Comparison of ENCODE assay signal across 9 cellular contexts in genomic region chr17:57255182-57255775, GRCh38. TPM values are rescaled to one million over a fixed set of nuclear protein-coding genes. Genes with fewer than 3 reads are reported as not detected.
DNase-seq lines count a peak whose midpoint lies in the region; ATAC-seq lines count a peak whose summit lies in the region.
"Had no signal": no experiment of that assay in that cellular context is flagged by ENCODE, and none has a peak within 500 bp of the region (broad histone marks: within the 10 kb centered on the region; RNA-seq: fewer than 3 reads in every experiment).

No MANE protein-coding gene starts in this region.

- peaks cover 7% of the 10 kb centered on the region for H3K9me3 Mint-ChIP-seq in activated CD4-positive, alpha-beta memory T cell treated with anti-CD3 and anti-CD28 coated beads for 36 hours
- peaks cover 3% of the 10 kb centered on the region for H3K9me3 Mint-ChIP-seq in stimulated activated memory B cell treated with anti-CD40 and anti-IgM and Interleukin-4, amounts not matched to agents 10 μg/mL and 1 μg/mL and 100 μg/mL, for 72 hours

- no peaks in the 10 kb centered on the region for H3K9me3 ChIP-seq in iPS DF 6.9 (ENCODE audit: control insufficient read depth, insufficient read depth, low read length)

- POLR2A ChIA-PET in activated CD4-positive, alpha-beta memory T cell treated with anti-CD3 and anti-CD28 coated beads for 36 hours (lab: Charles Lee), result no interaction called here

- H3K36me3 ChIP-seq in iPS DF 6.9 (ENCODE audit: control insufficient read depth, insufficient read depth, low read length), result no peaks in the 10 kb centered on the region

- H3K27me3 ChIP-seq in iPS DF 6.9 (ENCODE audit: control insufficient read depth, insufficient read depth, low read length), result no peaks in the 10 kb centered on the region

- H3K4me3 ChIP-seq in iPS DF 6.9 (ENCODE audit: low read length), result peak overlapping the region; percentile 88; the same call in 1 of the 2 replicates

- peaks cover 34% of the 10 kb centered on the region for H3K4me1 Mint-ChIP-seq in activated CD4-positive, alpha-beta memory T cell treated with anti-CD3 and anti-CD28 coated beads for 36 hours (ENCODE audit: low read depth)
- peaks cover 35% of the 10 kb centered on the region for H3K4me1 Mint-ChIP-seq in stimulated activated memory B cell treated with anti-CD40 and anti-IgM and Interleukin-4, amounts not matched to agents 10 μg/mL and 1 μg/mL and 100 μg/mL, for 72 hours

- no peaks in the 10 kb centered on the region for H3K27me3 Mint-ChIP-seq in activated CD4-positive, alpha-beta memory T cell treated with anti-CD3 and anti-CD28 coated beads for 36 hours
- H3K27me3 Mint-ChIP-seq in stimulated activated memory B cell treated with anti-CD40 and anti-IgM and Interleukin-4, amounts not matched to agents 10 μg/mL and 1 μg/mL and 100 μg/mL, for 72 hours, result no peaks in the 10 kb centered on the region

- WGBS in iPS DF 6.9 (ENCODE audit: insufficient coverage, insufficient read length), result no CpG with 5 or more reads among the region's 16 CpGs

- DNase-seq in DMS 273 treated with DMSO at 0.1 percent for 48 hours (lab: John Stamatoyannopoulos, UW) (peak; percentile 15), DMS 273 (lab: John Stamatoyannopoulos, UW; ENCODE audit: unreplicated experiment) (no peak), iPS DF 6.9 (ENCODE audit: low read depth, low spot score) (no peak), EL (no peak)
- DNase-seq in activated CD4-positive, alpha-beta memory T cell treated with anti-CD3 and anti-CD28 coated beads for 36 hours, result no peak
- DNase-seq: 8988T had no signal

- peaks cover 15% of the 10 kb centered on the region for H3K36me3 Mint-ChIP-seq in activated CD4-positive, alpha-beta memory T cell treated with anti-CD3 and anti-CD28 coated beads for 36 hours
- peaks cover 6% of the 10 kb centered on the region for H3K36me3 Mint-ChIP-seq in stimulated activated memory B cell treated with anti-CD40 and anti-IgM and Interleukin-4, amounts not matched to agents 10 μg/mL and 1 μg/mL and 100 μg/mL, for 72 hours

- CTCF ChIA-PET in activated CD4-positive, alpha-beta memory T cell treated with anti-CD3 and anti-CD28 coated beads for 36 hours (lab: Charles Lee), result interaction anchor here (2.6 kb wide), 1 partner anchor 12 kb away, joined by 28 read pairs; no protein-coding TSS in a partner anchor

- no peak for ATAC-seq in stimulated activated memory B cell treated with anti-CD40 and anti-IgM and Interleukin-4, amounts not matched to agents 10 μg/mL and 1 μg/mL and 100 μg/mL, for 72 hours
- no peak for ATAC-seq in activated CD4-positive, CD25-positive, alpha-beta regulatory T cell treated with anti-CD3 and anti-CD28 coated beads, Interleukin-2, amount 50 U/mL, for 24 hours
- ATAC-seq in GM21447 (IDR thresholded peaks at IDR 0.05; ENCODE audit: unreplicated experiment), result no peak

- peak overlapping the region; percentile 72 for H3K27ac Mint-ChIP-seq in activated CD4-positive, alpha-beta memory T cell treated with anti-CD3 and anti-CD28 coated beads for 36 hours
- peak overlapping the region; percentile 93 for H3K27ac Mint-ChIP-seq in stimulated activated memory B cell treated with anti-CD40 and anti-IgM and Interleukin-4, amounts not matched to agents 10 μg/mL and 1 μg/mL and 100 μg/mL, for 72 hours

- no peak overlapping the region for H3K27ac ChIP-seq in iPS DF 6.9 (ENCODE audit: low read length)

- peak overlapping the region; percentile 82 for H3K4me3 Mint-ChIP-seq in activated CD4-positive, alpha-beta memory T cell treated with anti-CD3 and anti-CD28 coated beads for 36 hours
- H3K4me3 Mint-ChIP-seq in stimulated activated memory B cell treated with anti-CD40 and anti-IgM and Interleukin-4, amounts not matched to agents 10 μg/mL and 1 μg/mL and 100 μg/mL, for 72 hours, result peak overlapping the region; percentile 93

- H3K4me1 ChIP-seq in iPS DF 6.9 (ENCODE audit: control insufficient read depth, insufficient read depth, low read length), result peaks cover 3% of the 10 kb centered on the region; the same call in 1 of the 2 replicates

- intact Hi-C loops in activated CD4-positive, alpha-beta memory T cell treated with anti-CD3 and anti-CD28 coated beads for 36 hours (cut with micrococcal nuclease), result loop anchor here (5.0 kb wide), 1 partner anchor 347 kb away; no protein-coding TSS in a partner anchor

RNA-seq across cellular contexts. Expression of gene MSI2, which starts 1.0 kb away (rescaled TPM):
- 10 to 100 TPM; 65.7 to 71.9 TPM for total RNA-seq in activated CD4-positive, alpha-beta memory T cell treated with anti-CD3 and anti-CD28 coated beads for 36 hours
